ENCODE assay signal across 8 cellular contexts in the genomic region with DNA sequence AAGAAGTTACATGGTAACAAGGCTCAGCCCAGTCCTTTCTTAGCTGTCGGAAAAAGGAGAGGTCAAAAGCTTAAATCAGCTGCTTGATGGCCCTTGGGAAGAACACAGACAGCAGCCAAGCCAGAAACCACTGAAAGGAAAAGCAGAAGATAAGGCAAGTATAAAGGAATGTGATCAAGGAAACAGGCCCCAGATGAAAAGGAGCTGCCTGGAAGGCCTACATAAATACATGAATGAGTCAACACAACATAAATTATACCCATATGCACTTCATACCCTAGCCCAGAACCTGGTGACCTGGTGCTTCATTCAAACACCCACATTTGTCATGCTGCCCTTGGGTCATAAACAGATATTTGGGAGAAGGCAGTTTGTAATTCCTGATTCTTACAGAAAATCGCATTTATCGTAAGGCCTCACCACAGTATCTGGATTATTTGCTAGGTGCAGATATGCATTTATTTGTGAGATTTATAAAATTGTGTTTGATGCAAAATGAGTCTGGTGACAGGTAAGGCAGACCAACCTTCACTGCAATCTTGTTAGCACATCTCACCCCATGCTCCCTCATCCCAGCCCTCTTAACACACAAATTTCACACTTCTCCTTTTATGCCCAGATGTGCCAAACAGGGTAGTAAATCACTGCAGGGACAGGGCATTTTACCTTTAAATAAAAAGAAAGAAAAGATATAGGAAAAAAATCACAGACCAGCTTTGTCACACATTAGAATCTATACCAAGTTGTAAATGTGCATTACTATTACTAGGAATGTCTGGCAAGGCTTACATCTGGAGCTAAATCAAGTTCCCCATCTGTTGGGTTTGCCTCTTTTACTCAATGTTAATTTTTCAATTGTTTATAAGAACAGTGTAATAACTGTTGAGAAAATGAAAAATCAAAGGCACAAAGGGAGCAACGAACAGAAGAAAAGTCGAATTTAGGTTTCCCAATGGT.
DNase-seq lines count a peak whose midpoint lies in the region; ATAC-seq and TF ChIP-seq lines count a peak whose summit lies in the region.

No MANE protein-coding gene starts in this region.

- TF ChIP-seq CTCF in brain (conservative IDR thresholded peaks at IDR 0.05) (no peak), transverse colon (IDR thresholded peaks at IDR 0.05) (no peak)

- peak overlapping the region; percentile 27 to 60 (median 52) for H3K27ac ChIP-seq in transverse colon

- peaks cover 12% of the 10 kb centered on the region for H3K36me3 Mint-ChIP-seq in activated CD4-positive, alpha-beta T cell treated with anti-CD3 and anti-CD28 coated beads for 36 hours (ENCODE audit: low read depth)
- H3K36me3 Mint-ChIP-seq in brain, result peaks cover 17% of the 10 kb centered on the region

- 69 to 78% methylated on average over 5 of the region's 5 CpGs for WGBS in transverse colon (ENCODE audit: low coverage in 1 of 2), 2 donors

- no peaks in the 10 kb centered on the region for H3K27me3 ChIP-seq in transverse colon

- no peak for DNase-seq in activated CD4-positive, alpha-beta T cell treated with anti-CD3 and anti-CD28 coated beads for 36 hours
- no peak for DNase-seq in activated CD4-positive, alpha-beta T cell treated with anti-CD3 and anti-CD28 coated beads for 4 hours
- no peak for DNase-seq in left lobe of liver (ENCODE audit: low spot score)
- no peak for DNase-seq in transverse colon
- DNase-seq in DMS79 treated with DMSO at 0.1 percent for 48 hours (lab: John Stamatoyannopoulos, UW), result no peak
- no peak for DNase-seq in stimulated activated CD4-positive, alpha-beta T cell treated with anti-CD3 and anti-CD28 coated beads, Interleukin-15, amount 100 ng/mL, for 24 hours

- peak overlapping the region; percentile 23 for H3K27ac Mint-ChIP-seq in activated CD4-positive, alpha-beta T cell treated with anti-CD3 and anti-CD28 coated beads for 36 hours
- peak overlapping the region; percentile 8 to 79 (median 68) for H3K27ac Mint-ChIP-seq in brain

- no peak overlapping the region for H3K4me3 Mint-ChIP-seq in activated CD4-positive, alpha-beta T cell treated with anti-CD3 and anti-CD28 coated beads for 36 hours
- H3K4me3 Mint-ChIP-seq in brain, result no peak overlapping the region

- H3K9me3 Mint-ChIP-seq in activated CD4-positive, alpha-beta T cell treated with anti-CD3 and anti-CD28 coated beads for 36 hours (ENCODE audit: low read depth), result no peaks in the 10 kb centered on the region
- peaks cover 0 to 2% (median 0%) of the 10 kb centered on the region in 5 experiments for H3K9me3 Mint-ChIP-seq in brain

- ATAC-seq in activated CD4-positive, alpha-beta T cell treated with anti-CD3 and anti-CD28 coated beads for 36 hours, result no peak
- ATAC-seq in left lobe of liver, result peak; percentile 29
- no peak for ATAC-seq in GM19023 (IDR thresholded peaks at IDR 0.05; ENCODE audit: unreplicated experiment)

- CTCF ChIA-PET in activated CD4-positive, alpha-beta T cell treated with anti-CD3 and anti-CD28 coated beads for 36 hours (lab: Charles Lee), result interaction anchor here (1.0 to 1.9 kb wide), 3 partner anchors 10 to 20 kb away, joined by 3 to 6 read pairs (median 3); no protein-coding TSS in a partner anchor

- peaks cover 3 to 36% (median 15%) of the 10 kb centered on the region in 4 donors for H3K4me1 ChIP-seq in transverse colon

- in situ Hi-C loops in transverse colon (cut with MboI; ENCODE audit: low pct_ligation_motif_present in 1 of 4, low pct_unique_long_range_greater_than_20kb in 1 of 4, low sequenced_read_pairs in 3 of 4), result no loop called here

- peaks cover 9% of the 10 kb centered on the region for H3K4me1 Mint-ChIP-seq in activated CD4-positive, alpha-beta T cell treated with anti-CD3 and anti-CD28 coated beads for 36 hours
- H3K4me1 Mint-ChIP-seq in brain, result peaks cover 63% of the 10 kb centered on the region

- no peaks in the 10 kb centered on the region for H3K27me3 Mint-ChIP-seq in activated CD4-positive, alpha-beta T cell treated with anti-CD3 and anti-CD28 coated beads for 36 hours
- H3K27me3 Mint-ChIP-seq in brain, result peaks cover 3% of the 10 kb centered on the region

- H3K9me3 ChIP-seq in transverse colon, result no peaks in the 10 kb centered on the region

- TF ChIP-seq EP300 in transverse colon (IDR thresholded peaks at IDR 0.05; ENCODE audit: low read depth), result no peak

- POLR2A ChIA-PET in activated CD4-positive, alpha-beta T cell treated with anti-CD3 and anti-CD28 coated beads for 36 hours (lab: Charles Lee), result no interaction called here

- TF ChIP-seq POLR2A in transverse colon (IDR thresholded peaks at IDR 0.05), result no peak

- peaks cover 0 to 9% (median 0%) of the 10 kb centered on the region in 4 donors for H3K36me3 ChIP-seq in transverse colon

- no peak overlapping the region for H3K4me3 ChIP-seq in transverse colon

- intact Hi-C loops in activated CD4-positive, alpha-beta T cell treated with anti-CD3 and anti-CD28 coated beads for 36 hours (cut with DNase I, micrococcal nuclease), result no loop called here
- intact Hi-C loops in transverse colon (cut with DNase I; ENCODE audit: low total_unique reads), result no loop called here
